9 cellular contexts compared by ENCODE assay signal in the genomic region with DNA sequence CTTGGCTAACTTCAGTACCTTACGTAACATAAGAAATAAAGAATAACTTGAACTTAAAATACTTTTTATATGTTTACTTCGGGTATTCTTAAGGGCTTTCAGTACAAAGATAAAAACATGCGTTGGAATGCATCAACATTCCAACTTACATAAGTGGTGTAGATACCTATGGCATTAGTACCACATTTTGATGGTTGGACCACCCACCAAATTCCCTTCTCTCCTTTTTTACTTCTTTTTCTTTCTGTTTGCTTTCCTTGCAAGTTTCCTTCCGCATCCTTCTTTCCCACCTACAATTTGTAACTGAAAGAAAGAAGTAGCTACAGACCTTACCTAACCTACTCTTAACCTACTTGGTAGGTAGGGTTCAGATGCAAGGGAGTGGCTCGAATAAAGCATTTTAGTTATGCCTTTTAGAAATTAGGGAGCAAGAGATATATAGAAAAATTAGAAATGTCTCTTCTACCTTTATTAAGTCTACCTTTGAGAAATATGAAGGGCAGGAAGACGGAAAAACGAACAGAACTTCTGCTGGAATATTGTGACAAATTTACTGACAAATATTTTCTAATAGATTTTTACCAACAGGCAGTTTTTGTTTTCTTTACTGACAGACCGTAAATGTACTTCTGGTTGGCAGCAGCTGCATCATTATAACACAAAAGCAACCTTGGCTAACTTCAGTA. TPM values are rescaled to one million over a fixed set of nuclear protein-coding genes. Genes with fewer than 3 reads are reported as not detected.
DNase-seq lines count a peak whose midpoint lies in the region; ATAC-seq, FAIRE-seq and TF ChIP-seq lines count a peak whose summit lies in the region.
"Had no signal": no experiment of that assay in that cellular context is flagged by ENCODE, and none has a peak within 500 bp of the region (broad histone marks: within the 10 kb centered on the region; RNA-seq: fewer than 3 reads in every experiment).

No MANE protein-coding gene starts in this region.

- H4K20me1 ChIP-seq in BLaER1 treated with 17β-estradiol and CSF1 and Interleukin-3, amounts not matched to agents 10 nM and 100 nM, result peaks cover 0 to 22% (median 18%) of the 10 kb centered on the region in 11 experiments; a peak in 13 of 22 replicates

- 65% methylated on average over 8 of the region's 8 CpGs for WGBS in esophagus muscularis mucosa
- 37 to 43% methylated on average over 8 of the region's 8 CpGs for WGBS in pancreas, 2 donors

- TF ChIP-seq POLR2A in Peyer's patch (IDR thresholded peaks at IDR 0.05), result no peak
- no peak for TF ChIP-seq POLR2A in esophagus muscularis mucosa (IDR thresholded peaks at IDR 0.05; ENCODE audit: low read depth)

- H3K36me3 Mint-ChIP-seq in T-helper 2 cell treated with Interferon-gamma antibody and Interleukin-4, amounts not matched to agents 5 μg/mL and 100 μg/mL, for 36 hours (ENCODE audit: low read depth), result peaks cover 7% of the 10 kb centered on the region
- H3K36me3 Mint-ChIP-seq: activated naive CD8-positive, alpha-beta T cell had no signal

- no peak overlapping the region for H3K4me3 Mint-ChIP-seq in T-helper 2 cell treated with Interferon-gamma antibody and Interleukin-4, amounts not matched to agents 5 μg/mL and 100 μg/mL, for 36 hours

- no peaks in the 10 kb centered on the region for H3K36me3 ChIP-seq in BLaER1 treated with 17β-estradiol and CSF1 and Interleukin-3, amounts not matched to agents 10 nM and 100 nM
- H3K36me3 ChIP-seq in Peyer's patch (no peaks in the 10 kb centered on the region), esophagus muscularis mucosa (no peaks in the 10 kb centered on the region), pancreas (no peaks in the 10 kb centered on the region)

- no peak for FAIRE-seq in pancreas (lab: Jason Lieb, UNC)

- intact Hi-C loops in esophagus muscularis mucosa (cut with DNase I) (loop anchor here (5.0 to 10.0 kb wide), 2 partner anchors 140 to 397 kb away; no protein-coding TSS in a partner anchor), pancreas (cut with DNase I) (no loop called here)

- H3K27me3 Mint-ChIP-seq in T-helper 2 cell treated with Interferon-gamma antibody and Interleukin-4, amounts not matched to agents 5 μg/mL and 100 μg/mL, for 36 hours (ENCODE audit: low read depth), result peaks cover 34% of the 10 kb centered on the region
- H3K27me3 Mint-ChIP-seq: activated naive CD8-positive, alpha-beta T cell had no signal

- peak overlapping the region; percentile 76 to 94 (median 89) for H3K4me2 ChIP-seq in BLaER1 treated with 17β-estradiol and CSF1 and Interleukin-3, amounts not matched to agents 10 nM and 100 nM

- H3K4me1 Mint-ChIP-seq in T-helper 2 cell treated with Interferon-gamma antibody and Interleukin-4, amounts not matched to agents 5 μg/mL and 100 μg/mL, for 36 hours (ENCODE audit: low read depth), result peaks cover 26% of the 10 kb centered on the region

- TF ChIP-seq EP300 in esophagus muscularis mucosa (IDR thresholded peaks at IDR 0.05), result no peak

- TF ChIP-seq CTCF in Peyer's patch (IDR thresholded peaks at IDR 0.05), result no peak
- no peak for TF ChIP-seq CTCF in esophagus muscularis mucosa (IDR thresholded peaks at IDR 0.05)
- TF ChIP-seq CTCF in pancreas (IDR thresholded peaks at IDR 0.05), result no peak

- no peaks in the 10 kb centered on the region for H3K9me3 Mint-ChIP-seq in T-helper 2 cell treated with Interferon-gamma antibody and Interleukin-4, amounts not matched to agents 5 μg/mL and 100 μg/mL, for 36 hours

- peaks cover 19 to 38% (median 29%) of the 10 kb centered on the region in 10 experiments for H3K4me1 ChIP-seq in BLaER1 treated with 17β-estradiol and CSF1 and Interleukin-3, amounts not matched to agents 10 nM and 100 nM
- H3K4me1 ChIP-seq in Peyer's patch (peaks cover 0 to 15% (median 6%) of the 10 kb centered on the region in 4 donors), esophagus muscularis mucosa (peaks cover 7 to 51% (median 45%) of the 10 kb centered on the region in 4 donors), pancreas (peaks cover 15 to 17% (median 17%) of the 10 kb centered on the region in 3 donors)

- H3K27ac ChIP-seq in BLaER1 treated with 17β-estradiol and CSF1 and Interleukin-3, amounts not matched to agents 10 nM and 100 nM, result peak overlapping the region in 5 of 11 experiments; percentile 75 to 96 (median 92); a peak in 7 of 22 replicates
- H3K27ac ChIP-seq in Peyer's patch (peak overlapping the region; percentile 91 to 100 (median 97)), esophagus muscularis mucosa (replicated peaks in 1 of 4) (peak overlapping the region; percentile 98 to 100 (median 100)), pancreas (peak overlapping the region in 3 of 4 donors; percentile 77 to 99 (median 99))

- H3K27me3 ChIP-seq in BLaER1 treated with 17β-estradiol and CSF1 and Interleukin-3, amounts not matched to agents 10 nM and 100 nM, result no peaks in the 10 kb centered on the region
- H3K27me3 ChIP-seq in Peyer's patch (no peaks in the 10 kb centered on the region), esophagus muscularis mucosa (no peaks in the 10 kb centered on the region), pancreas (no peaks in the 10 kb centered on the region)

- no peak for DNase-seq in Peyer's patch
- DNase-seq in esophagus muscularis mucosa (ENCODE audit: extremely low spot score), result no peak
- DNase-seq in pancreas, result no peak
- no peak for DNase-seq in amniotic stem cell (lab: John Stamatoyannopoulos, UW)
- DNase-seq in T-helper 2 cell treated with Interferon-gamma antibody and Interleukin-4, amounts not matched to agents 5 μg/mL and 100 μg/mL, for 36 hours (ENCODE audit: low spot score), result no peak

- H3K9ac ChIP-seq in BLaER1 treated with 17β-estradiol and CSF1 and Interleukin-3, amounts not matched to agents 10 nM and 100 nM, result peak overlapping the region in 9 of 11 experiments; percentile 88 to 98 (median 94); a peak in 16 of 22 replicates

- no peak overlapping the region for H3K27ac Mint-ChIP-seq in T-helper 2 cell treated with Interferon-gamma antibody and Interleukin-4, amounts not matched to agents 5 μg/mL and 100 μg/mL, for 36 hours

- peak overlapping the region; percentile 84 to 100 (median 96); a peak in 18 of 20 replicates for H3K4me3 ChIP-seq in BLaER1 treated with 17β-estradiol and CSF1 and Interleukin-3, amounts not matched to agents 10 nM and 100 nM
- H3K4me3 ChIP-seq in Peyer's patch (peak overlapping the region in 2 of 4 donors; percentile 80 to 96), esophagus muscularis mucosa (peak overlapping the region; percentile 73 to 100 (median 88)), pancreas (peak overlapping the region in 2 of 4 donors; percentile 74 to 99)

- no peaks in the 10 kb centered on the region for H3K9me3 ChIP-seq in BLaER1 treated with 17β-estradiol and CSF1 and Interleukin-3, amounts not matched to agents 10 nM and 100 nM (replicated peaks in 1 of 11)
- H3K9me3 ChIP-seq in Peyer's patch, result no peaks in the 10 kb centered on the region
- no peaks in the 10 kb centered on the region for H3K9me3 ChIP-seq in esophagus muscularis mucosa
- no peaks in the 10 kb centered on the region for H3K9me3 ChIP-seq in pancreas

- no peak for ATAC-seq in pancreas
- ATAC-seq in HG03442 (IDR thresholded peaks at IDR 0.05; ENCODE audit: unreplicated experiment), result no peak
- ATAC-seq in HG03025 (IDR thresholded peaks at IDR 0.05; ENCODE audit: low FRiP score, unreplicated experiment), result no peak

RNA-seq across cellular contexts. Expression of a gene that starts 2.1 kb away (rescaled TPM):
- total RNA-seq in Peyer's patch (100 to 1,000 TPM; 113 to 123 (median 115) TPM), esophagus muscularis mucosa (100 to 1,000 TPM; 171 to 223 (median 196) TPM), pancreas (10 to 100 TPM; 49.0 to 81.8 (median 59.8) TPM)
- 10 to 100 TPM in 1 of 2 donors, 1 to 10 TPM in 1; 7.1 to 15.7 TPM for polyA plus RNA-seq in pancreas
